ENCODE assay signal across 9 cellular contexts in the genomic region with DNA sequence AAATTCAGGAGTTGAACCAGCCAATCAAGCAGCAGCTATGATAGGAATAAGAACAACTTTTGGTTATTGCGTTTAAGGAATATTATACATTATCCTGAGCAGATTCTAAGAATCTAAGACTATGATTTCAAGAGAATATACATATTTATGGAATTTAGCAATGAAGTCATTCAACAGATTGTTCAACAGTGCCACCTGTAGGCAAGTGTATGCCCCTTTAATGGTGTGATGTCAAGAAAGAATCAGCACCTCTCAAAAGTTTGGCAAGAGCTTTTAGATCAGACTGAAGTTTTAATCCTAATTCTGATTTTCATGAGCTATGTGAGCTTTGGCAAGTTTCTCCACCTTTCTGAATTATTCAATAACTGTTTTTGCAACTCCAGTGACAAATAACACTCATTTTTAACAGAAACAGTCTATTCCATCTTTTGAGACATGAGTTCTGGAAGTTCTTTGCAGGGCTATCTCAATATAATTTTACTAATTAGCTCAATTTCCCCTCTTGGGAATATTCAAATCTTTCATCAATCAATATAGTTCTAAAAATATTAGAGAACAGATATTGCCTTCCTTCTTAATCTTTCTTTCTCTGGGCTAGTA.
DNase-seq lines count a peak whose midpoint lies in the region; ATAC-seq, FAIRE-seq and TF ChIP-seq lines count a peak whose summit lies in the region.
"Had no signal": no experiment of that assay in that cellular context is flagged by ENCODE, and none has a peak within 500 bp of the region (broad histone marks: within the 10 kb centered on the region; RNA-seq: fewer than 3 reads in every experiment).

No MANE protein-coding gene starts in this region.

- no peak for FAIRE-seq in small intestine (lab: Jason Lieb, UNC)

- H3K9me3 ChIP-seq in small intestine (ENCODE audit: control insufficient read depth, low read depth), result no peaks in the 10 kb centered on the region
- H3K9me3 ChIP-seq in gastroesophageal sphincter, result peaks cover 0 to 3% (median 0%) of the 10 kb centered on the region in 3 donors

- no peak overlapping the region for H3K4me3 ChIP-seq in small intestine (ENCODE audit: low read depth in 1 of 2, low read length in 2 of 2)
- no peak overlapping the region for H3K4me3 ChIP-seq in gastroesophageal sphincter
- H3K4me3 ChIP-seq: mucosa of descending colon had no signal

- no peaks in the 10 kb centered on the region for H3K27me3 ChIP-seq in small intestine (ENCODE audit: control insufficient read depth in 2 of 2, insufficient read depth in 2 of 2, low read length in 2 of 2)
- H3K27me3 ChIP-seq in gastroesophageal sphincter, result no peaks in the 10 kb centered on the region

- ATAC-seq in GM21717 (IDR thresholded peaks at IDR 0.05; ENCODE audit: unreplicated experiment) (no peak), gastroesophageal sphincter (no peak)
- ATAC-seq: mucosa of descending colon had no signal

- TF ChIP-seq POLR2A in gastroesophageal sphincter (IDR thresholded peaks at IDR 0.05), result no peak

- peaks cover 2% of the 10 kb centered on the region for H3K27me3 Mint-ChIP-seq in endothelial cell (ENCODE audit: unreplicated experiment)

- no peak overlapping the region for H3K27ac Mint-ChIP-seq in endothelial cell (ENCODE audit: unreplicated experiment)

- H3K4me1 ChIP-seq in small intestine (ENCODE audit: control insufficient read depth in 2 of 2, insufficient read depth in 1 of 2, low read depth in 1 of 2, low read length in 1 of 2) (no peaks in the 10 kb centered on the region), gastroesophageal sphincter (no peaks in the 10 kb centered on the region)

- no peaks in the 10 kb centered on the region for H3K36me3 Mint-ChIP-seq in endothelial cell (ENCODE audit: low read depth, unreplicated experiment)

- H3K9me3 Mint-ChIP-seq in endothelial cell (ENCODE audit: unreplicated experiment), result no peaks in the 10 kb centered on the region

- H3K4me1 Mint-ChIP-seq in endothelial cell (ENCODE audit: unreplicated experiment), result no peaks in the 10 kb centered on the region

- H3K36me3 ChIP-seq in small intestine (ENCODE audit: control insufficient read depth in 2 of 2, insufficient read depth in 2 of 2, low read length in 2 of 2), result no peaks in the 10 kb centered on the region
- H3K36me3 ChIP-seq in gastroesophageal sphincter, result no peaks in the 10 kb centered on the region

- H3K4me3 Mint-ChIP-seq in endothelial cell (ENCODE audit: unreplicated experiment), result no peak overlapping the region

- peak; percentile 18 for TF ChIP-seq CTCF in endothelial cell (IDR thresholded peaks at IDR 0.05; ENCODE audit: unreplicated experiment)
- TF ChIP-seq CTCF in gastroesophageal sphincter (IDR thresholded peaks at IDR 0.05), result no peak

- 32 to 58% (median 51%) methylated on average over 1 of the region's 1 CpG for WGBS in small intestine, 3 donors
- 24 to 54% methylated on average over 1 of the region's 1 CpG for WGBS in gastroesophageal sphincter (ENCODE audit: low coverage in 1 of 2), 2 donors

- DNase-seq in NCI-H2107 treated with DMSO at 0.1 percent for 48 hours (lab: John Stamatoyannopoulos, UW; ENCODE audit: unreplicated experiment), result peak; percentile 0
- no peak for DNase-seq in NCI-H2107 (lab: John Stamatoyannopoulos, UW)
- DNase-seq in NCI-H446 treated with DMSO at 0.1 percent for 48 hours (lab: John Stamatoyannopoulos, UW), result peak; percentile 11
- no peak for DNase-seq in endothelial cell (ENCODE audit: low spot score)
- DNase-seq in small intestine, result peak; percentile 6
- no peak for DNase-seq in activated T-cell treated with anti-CD3 and anti-CD28 coated beads, Interleukin-2, amount 50 U/mL, for 1 hour
- DNase-seq: mucosa of descending colon had no signal

- no peak for TF ChIP-seq EP300 in gastroesophageal sphincter (IDR thresholded peaks at IDR 0.05)

- H3K27ac ChIP-seq in small intestine (ENCODE audit: low read depth in 1 of 2, low read length in 1 of 2), result no peak overlapping the region
- no peak overlapping the region for H3K27ac ChIP-seq in gastroesophageal sphincter

Comparison
In these comparisons a context has a peak if more than half of its experiments do, and no peak if none do; other contexts are left out.
1. DNase-seq: peak in NCI-H2107 treated with DMSO at 0.1 percent for 48 hours (single experiment), NCI-H446 treated with DMSO at 0.1 percent for 48 hours (single experiment) and small intestine (single experiment); none in NCI-H2107 (single experiment), endothelial cell (single experiment) and activated T-cell treated with anti-CD3 and anti-CD28 coated beads, Interleukin-2, amount 50 U/mL, for 1 hour (single experiment).